In the genomic region with DNA sequence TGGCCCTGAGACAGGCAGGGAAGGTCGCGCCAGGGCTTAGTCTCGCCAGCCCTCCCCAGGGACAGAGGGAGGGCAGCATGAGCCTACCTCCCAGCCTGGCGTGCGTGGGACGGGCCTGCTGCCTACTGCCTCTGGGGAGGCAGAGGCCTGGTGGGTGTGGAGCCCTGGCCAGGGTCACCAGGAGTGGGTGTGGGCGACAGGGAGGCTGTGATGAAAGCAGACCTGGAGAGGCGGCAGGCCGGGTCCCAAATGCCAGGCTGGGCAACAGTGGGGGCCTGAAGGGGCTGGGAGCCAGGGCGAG, we compare ENCODE assay signal across 2 cellular contexts.
TF ChIP-seq lines count a peak whose summit lies in the region.

No MANE protein-coding gene starts in this region.

TF ChIP-seq in HepG2, 621 proteins besides CTCF, POLR2A, EP300 and RAD21:
- TF ChIP-seq, protein P1, sequence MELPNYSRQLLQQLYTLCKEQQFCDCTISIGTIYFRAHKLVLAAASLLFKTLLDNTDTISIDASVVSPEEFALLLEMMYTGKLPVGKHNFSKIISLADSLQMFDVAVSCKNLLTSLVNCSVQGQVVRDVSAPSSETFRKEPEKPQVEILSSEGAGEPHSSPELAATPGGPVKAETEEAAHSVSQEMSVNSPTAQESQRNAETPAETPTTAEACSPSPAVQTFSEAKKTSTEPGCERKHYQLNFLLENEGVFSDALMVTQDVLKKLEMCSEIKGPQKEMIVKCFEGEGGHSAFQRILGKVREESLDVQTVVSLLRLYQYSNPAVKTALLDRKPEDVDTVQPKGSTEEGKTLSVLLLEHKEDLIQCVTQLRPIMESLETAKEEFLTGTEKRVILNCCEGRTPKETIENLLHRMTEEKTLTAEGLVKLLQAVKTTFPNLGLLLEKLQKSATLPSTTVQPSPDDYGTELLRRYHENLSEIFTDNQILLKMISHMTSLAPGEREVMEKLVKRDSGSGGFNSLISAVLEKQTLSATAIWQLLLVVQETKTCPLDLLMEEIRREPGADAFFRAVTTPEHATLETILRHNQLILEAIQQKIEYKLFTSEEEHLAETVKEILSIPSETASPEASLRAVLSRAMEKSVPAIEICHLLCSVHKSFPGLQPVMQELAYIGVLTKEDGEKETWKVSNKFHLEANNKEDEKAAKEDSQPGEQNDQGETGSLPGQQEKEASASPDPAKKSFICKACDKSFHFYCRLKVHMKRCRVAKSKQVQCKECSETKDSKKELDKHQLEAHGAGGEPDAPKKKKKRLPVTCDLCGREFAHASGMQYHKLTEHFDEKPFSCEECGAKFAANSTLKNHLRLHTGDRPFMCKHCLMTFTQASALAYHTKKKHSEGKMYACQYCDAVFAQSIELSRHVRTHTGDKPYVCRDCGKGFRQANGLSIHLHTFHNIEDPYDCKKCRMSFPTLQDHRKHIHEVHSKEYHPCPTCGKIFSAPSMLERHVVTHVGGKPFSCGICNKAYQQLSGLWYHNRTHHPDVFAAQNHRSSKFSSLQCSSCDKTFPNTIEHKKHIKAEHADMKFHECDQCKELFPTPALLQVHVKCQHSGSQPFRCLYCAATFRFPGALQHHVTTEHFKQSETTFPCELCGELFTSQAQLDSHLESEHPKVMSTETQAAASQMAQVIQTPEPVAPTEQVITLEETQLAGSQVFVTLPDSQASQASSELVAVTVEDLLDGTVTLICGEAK (IDR thresholded peaks at IDR 0.05): no peak
- TF ChIP-seq, protein P1 (CRISPR knock-in tag; IDR thresholded peaks at IDR 0.05): no peak
- peak; percentile 21 for TF ChIP-seq AGO2 (optimal IDR thresholded peaks at IDR 0.05; ENCODE audit: low read depth, low read length)
- no peak for TF ChIP-seq ZNF24 (IDR thresholded peaks at IDR 0.05)
TF ChIP-seq in HepG2: peak in this region for 1.

TF ChIP-seq in K562, 482 proteins besides CTCF, POLR2A, EP300 and RAD21:
- TF ChIP-seq ZSCAN32 (CRISPR knock-in tag; IDR thresholded peaks at IDR 0.05) (no peak), POLR2G (IDR thresholded peaks at IDR 0.05; ENCODE audit: low read depth, low read length) (peak; percentile 47; the same call in 1 of the 2 replicates)
